ENCODE assay signal across 26 cellular contexts in the genomic region with DNA sequence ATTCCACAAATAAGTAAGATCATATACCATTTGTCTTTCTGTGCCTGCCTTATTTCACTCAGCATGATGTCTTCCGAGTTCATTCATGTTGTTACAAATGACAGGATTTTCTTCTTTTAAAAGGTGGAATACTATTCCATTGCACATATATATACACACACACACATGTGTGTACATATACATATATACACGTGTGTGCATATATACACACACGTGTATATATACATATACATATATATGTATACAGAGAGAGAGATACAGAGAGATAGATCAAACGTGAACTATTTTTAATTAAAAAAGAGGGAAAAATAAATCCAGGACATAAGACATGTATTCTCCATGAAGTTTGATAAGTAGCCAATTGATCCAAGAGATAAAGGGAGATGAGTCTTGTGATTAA.
"Had no signal": no experiment of that assay in that cellular context is flagged by ENCODE, and none has a peak within 500 bp of the region (broad histone marks: within the 10 kb centered on the region; RNA-seq: fewer than 3 reads in every experiment).

No MANE protein-coding gene starts in this region.

- H3K4me1 ChIP-seq: testis, tibial artery, tibial nerve, upper lobe of left lung, upper lobe of right lung, uterus had no signal

- H3K9me3 ChIP-seq: stomach, suprapubic skin, testis, thoracic aorta, thyroid gland, tibial artery, tibial nerve, transverse colon, upper lobe of left lung, upper lobe of right lung, uterus, vagina had no signal

- DNase-seq: stimulated activated CD4-positive, alpha-beta T cell treated with anti-CD3 and anti-CD28 coated beads, Interleukin-2, amount 100 ng/mL, for 48 hours; stimulated activated CD4-positive, alpha-beta T cell treated with anti-CD3 and anti-CD28 coated beads, Interleukin-4, amount 100 ng/mL, for 1 hour; stimulated activated CD4-positive, alpha-beta T cell treated with anti-CD3 and anti-CD28 coated beads, Interleukin-4, amount 100 ng/mL, for 24 hours; stimulated activated CD4-positive, alpha-beta T cell treated with anti-CD3 and anti-CD28 coated beads, Interleukin-4, amount 100 ng/mL, for 4 hours; stimulated activated CD8-positive, alpha-beta memory T cell treated with anti-CD3 and anti-CD28 coated beads, Interleukin-4, amount 100 ng/mL, for 48 hours; stimulated activated naive B cell treated with anti-CD40 and anti-IgM and Interleukin-4, amounts not matched to agents 10 μg/mL and 1 μg/mL and 100 μg/mL, for 72 hours; stimulated activated naive CD4-positive, alpha-beta T cell; stimulated activated naive CD4-positive, alpha-beta T cell treated with Interleukin-2 at 50 U/mL for 16 hours; stimulated activated naive CD8-positive, alpha-beta T cell treated with anti-CD3 and anti-CD28 coated beads, Interleukin-15, amount 100 ng/mL, for 72 hours; stimulated activated naive CD8-positive, alpha-beta T cell treated with anti-CD3 and anti-CD28 coated beads, Interleukin-15, Interleukin-2, amounts not matched to agents 100 U/mL and 50 U/mL, for 24 hours; stomach; substantia nigra; testis; thyroid gland; tibial artery; transverse colon; upper lobe of left lung; upper lobe of right lung; uterus had no signal

- H3K36me3 ChIP-seq: stomach, suprapubic skin, thoracic aorta, thyroid gland, tibial artery, tibial nerve, transverse colon, upper lobe of left lung, upper lobe of right lung, uterus, vagina had no signal

- H3K27ac ChIP-seq: stomach, suprapubic skin, testis, thoracic aorta, thyroid gland, tibial artery, tibial nerve, transverse colon, upper lobe of left lung, upper lobe of right lung, uterus, vagina had no signal

- ATAC-seq: stimulated activated effector memory CD8-positive, alpha-beta T cell treated with anti-CD3 and anti-CD28 coated beads, Interleukin-12 subunit alpha, Interleukin-12 subunit beta, amount 100 ng/mL, for 72 hours; stimulated activated memory B cell treated with anti-CD40 and anti-IgM and Interleukin-4, amounts not matched to agents 10 μg/mL and 1 μg/mL and 100 μg/mL, for 72 hours; stimulated activated naive B cell treated with anti-CD40 and anti-IgM and Interleukin-4, amounts not matched to agents 10 μg/mL and 1 μg/mL and 100 μg/mL, for 72 hours; stimulated activated naive CD8-positive, alpha-beta T cell treated with anti-CD3 and anti-CD28 coated beads, Interleukin-15, amount 100 ng/mL, for 72 hours; stimulated activated naive CD8-positive, alpha-beta T cell treated with anti-CD3 and anti-CD28 coated beads, Interleukin-15, Interleukin-2, amounts not matched to agents 100 U/mL and 50 U/mL, for 24 hours; upper lobe of right lung had no signal

- H3K27me3 ChIP-seq: stomach, suprapubic skin, testis, thyroid gland, tibial artery, tibial nerve, transverse colon, upper lobe of left lung, upper lobe of right lung, uterus, vagina had no signal

- FAIRE-seq: urothelium cell line had no signal

- H3K4me3 ChIP-seq: stomach, suprapubic skin, testis, thoracic aorta, thyroid gland, tibial artery, tibial nerve, transverse colon, upper lobe of left lung, upper lobe of right lung, uterus, vagina had no signal
